Comparison of ENCODE assay signal across 1 cellular context in genomic region chr4:122703868-122704267, GRCh38.
TF ChIP-seq lines count a peak whose summit lies in the region.

No MANE protein-coding gene starts in this region.

TF ChIP-seq in K562, 482 proteins besides CTCF, POLR2A, EP300 and RAD21:
- no peak for TF ChIP-seq ZBTB12 (CRISPR knock-in tag; IDR thresholded peaks at IDR 0.05)
- no peak for TF ChIP-seq MBD2 (IDR thresholded peaks at IDR 0.05; ENCODE audit: borderline replicate concordance, low read depth)
- no peak for TF ChIP-seq CTCFL (IDR thresholded peaks at IDR 0.05; ENCODE audit: borderline replicate concordance, insufficient read depth, low read depth, low read length, poor library complexity, severe bottlenecking)
- TF ChIP-seq ELK3 (CRISPR knock-in tag; IDR thresholded peaks at IDR 0.05): no peak
- 0 out of 2 replicates have a peak, but pooled peaks have one; percentile 19 for TF ChIP-seq ATF3 (IDR thresholded peaks at IDR 0.05)
- no peak for TF ChIP-seq ATF3 (CRISPR knock-in tag; conservative IDR thresholded peaks at IDR 0.05)
- no peak for TF ChIP-seq HES1 (IDR thresholded peaks at IDR 0.05; ENCODE audit: low read depth)
- TF ChIP-seq THRA (IDR thresholded peaks at IDR 0.05): no peak
- TF ChIP-seq ZSCAN29 (IDR thresholded peaks at IDR 0.05): no peak
